Comparison of ENCODE assay signal across 8 cellular contexts in the genomic region with DNA sequence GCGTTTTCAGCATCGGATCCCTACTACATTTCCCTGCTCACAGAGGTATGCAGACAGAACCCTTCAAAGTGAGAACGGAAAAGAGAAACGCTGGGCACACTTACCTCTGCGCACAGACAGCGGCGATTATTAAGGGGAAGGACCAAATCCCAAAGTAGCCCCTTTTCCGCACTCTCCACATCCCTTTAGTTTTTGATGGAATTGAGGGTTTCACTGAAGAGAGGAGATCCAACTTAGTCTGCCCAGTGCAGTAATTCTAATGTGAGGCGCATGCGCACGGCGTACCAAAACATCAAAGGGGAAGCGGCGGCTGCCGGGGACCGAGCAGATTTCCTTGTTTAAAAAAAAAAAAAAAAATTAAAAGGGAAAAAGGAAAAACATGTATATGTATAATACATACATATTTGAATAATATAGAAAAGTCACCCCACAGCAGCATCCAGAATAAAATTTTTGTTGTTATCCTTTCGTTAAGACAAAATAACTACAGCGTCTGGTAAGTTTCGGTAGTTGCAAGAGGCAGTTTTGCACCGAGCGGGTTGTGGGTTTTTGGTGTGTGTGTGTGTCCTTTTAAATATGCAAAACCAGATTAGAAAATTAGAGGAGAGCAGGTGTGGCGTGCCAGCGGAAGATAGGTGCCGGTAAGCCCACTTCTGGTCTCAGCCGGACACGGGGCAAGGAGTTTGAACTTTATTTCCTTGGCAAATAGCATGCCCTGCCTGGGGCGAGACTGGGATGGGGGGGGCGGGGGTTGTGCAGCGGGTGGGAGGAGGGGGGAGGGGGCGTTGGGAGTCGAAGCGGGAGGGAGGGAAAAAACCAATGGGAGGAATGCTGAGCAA. TPM values are rescaled to one million over a fixed set of nuclear protein-coding genes. Genes with fewer than 3 reads are reported as not detected.
A peak's percentile ranks its signal among the peaks of the same experiment; 100 is the strongest.
DNase-seq lines count a peak whose midpoint lies in the region; ATAC-seq and TF ChIP-seq lines count a peak whose summit lies in the region.

TSS of gene GABRB2 (minus strand) at position 263 of the 839 bp plus-strand sequence. CDS start at position 181, 82 bp downstream.

- H3F3A ChIP-seq in DOHH2 (ENCODE audit: control insufficient read depth, insufficient read depth): no peaks in the 10 kb centered on the region
- no peaks in the 10 kb centered on the region for H3F3A ChIP-seq in SK-N-SH (replicated peaks; ENCODE audit: insufficient read depth)

- no peaks in the 10 kb centered on the region for H3K36me3 Mint-ChIP-seq in effector memory CD8-positive, alpha-beta T cell (ENCODE audit: insufficient read depth)
- no peaks in the 10 kb centered on the region for H3K36me3 Mint-ChIP-seq in memory B cell

- H3K9me3 ChIP-seq in DOHH2 (ENCODE audit: control insufficient read depth, insufficient read depth, low read length) (no peaks in the 10 kb centered on the region), SK-N-SH (no peaks in the 10 kb centered on the region), subcutaneous abdominal adipose tissue (ENCODE audit: control insufficient read depth in 5 of 5, low read length in 5 of 5) (no peaks in the 10 kb centered on the region)

- H3K4me3 ChIP-seq in DOHH2 (ENCODE audit: low read length) (peak within 1 kb of the TSS; percentile 87), SK-N-SH (ENCODE audit: low read depth in 2 of 2, low read length in 1 of 2) (peak within 1 kb of the TSS; percentile 47 to 53), subcutaneous abdominal adipose tissue (ENCODE audit: low read depth in 1 of 5, low read length in 5 of 5) (peak within 1 kb of the TSS; percentile 49 to 73 (median 59))

- H3K4me1 ChIP-seq in DOHH2 (ENCODE audit: control insufficient read depth, low read length) (peaks cover 26% of the 10 kb centered on the region), SK-N-SH (ENCODE audit: control insufficient read depth in 1 of 2, insufficient read depth in 2 of 2, low read depth in 1 of 2, low read length in 1 of 2) (peaks cover 0 to 3% of the 10 kb centered on the region in 2 experiments; a peak in 1 of 4 replicates), subcutaneous abdominal adipose tissue (ENCODE audit: control insufficient read depth in 5 of 5, insufficient read depth in 5 of 5, low read length in 5 of 5) (peaks cover 0 to 32% (median 28%) of the 10 kb centered on the region in 5 donors)

- POLR2A ChIA-PET in SK-N-SH (lab: Yijun Ruan, JAX): no interaction called here

- TF ChIP-seq EP300 in SK-N-SH (IDR thresholded peaks at IDR 0.05; ENCODE audit: borderline replicate concordance in 1 of 2, low read depth in 1 of 2, low read length in 1 of 2): no peak

- peak within 1 kb of the TSS; percentile 56 to 69 for H3K4me3 Mint-ChIP-seq in effector memory CD8-positive, alpha-beta T cell
- H3K4me3 Mint-ChIP-seq in memory B cell: peak within 1 kb of the TSS; percentile 75

- H3K36me3 ChIP-seq in DOHH2 (ENCODE audit: control insufficient read depth, low read length) (no peaks in the 10 kb centered on the region), SK-N-SH (replicated peaks in 1 of 2; ENCODE audit: control insufficient read depth in 1 of 2, insufficient read depth in 2 of 2, low read length in 1 of 2) (no peaks in the 10 kb centered on the region), subcutaneous abdominal adipose tissue (ENCODE audit: control insufficient read depth in 5 of 5, insufficient read depth in 5 of 5, low read length in 5 of 5) (no peaks in the 10 kb centered on the region)

- no peak for TF ChIP-seq RAD21 in SK-N-SH (IDR thresholded peaks at IDR 0.05; ENCODE audit: low read length)

- H3K4me2 ChIP-seq in DOHH2 (ENCODE audit: low read length) (peak within 1 kb of the TSS; percentile 85), SK-N-SH (peak within 1 kb of the TSS; percentile 73)

- CTCF ChIA-PET in SK-N-SH (lab: Yijun Ruan, JAX): interaction anchor here (1.0 to 2.5 kb wide), 2 partner anchors 1801 to 1824 kb away, joined by 3 to 16 read pairs; no protein-coding TSS in a partner anchor

- H4K20me1 ChIP-seq in DOHH2 (ENCODE audit: control insufficient read depth, insufficient read depth, low read depth, low read length) (no peaks in the 10 kb centered on the region), SK-N-SH (ENCODE audit: insufficient read depth) (no peaks in the 10 kb centered on the region)

- H3K79me2 ChIP-seq in DOHH2 (ENCODE audit: control insufficient read depth, low read length): peaks cover 12% of the 10 kb centered on the region
- H3K79me2 ChIP-seq in SK-N-SH (ENCODE audit: insufficient read depth): no peaks in the 10 kb centered on the region

- WGBS in SK-N-SH (ENCODE audit: low lambda C conversion rate): 4% methylated on average over 32 of the region's 32 CpGs

- peak within 1 kb of the TSS in 1 of 2 donors; percentile 75 for H3K27ac Mint-ChIP-seq in effector memory CD8-positive, alpha-beta T cell
- no peak within 1 kb of the TSS for H3K27ac Mint-ChIP-seq in memory B cell

- H3K27me3 Mint-ChIP-seq in effector memory CD8-positive, alpha-beta T cell: peaks cover 32 to 54% of the 10 kb centered on the region in 2 donors
- H3K27me3 Mint-ChIP-seq in memory B cell: peaks cover 26% of the 10 kb centered on the region

- ATAC-seq in GM19452 (IDR thresholded peaks at IDR 0.05; ENCODE audit: unreplicated experiment) (peak; percentile 70), HG03460 (IDR thresholded peaks at IDR 0.05; ENCODE audit: unreplicated experiment) (peak; percentile 64), memory B cell (ENCODE audit: low read depth) (peak; percentile 46)
- no peak for ATAC-seq in effector memory CD8-positive, alpha-beta T cell (replicated peaks)

- H3K27me3 ChIP-seq in DOHH2 (ENCODE audit: control insufficient read depth, low read length): no peaks in the 10 kb centered on the region
- peaks cover 32% of the 10 kb centered on the region for H3K27me3 ChIP-seq in SK-N-SH (ENCODE audit: insufficient read depth)
- H3K27me3 ChIP-seq in subcutaneous abdominal adipose tissue (ENCODE audit: control insufficient read depth in 5 of 5, insufficient read depth in 4 of 5, low read length in 5 of 5): peaks cover 26 to 40% (median 32%) of the 10 kb centered on the region in 5 donors

- H2AFZ ChIP-seq in SK-N-SH (ENCODE audit: low read depth): peak within 1 kb of the TSS; percentile 72; the same call in 1 of the 2 replicates

- H3K9me2 ChIP-seq in DOHH2 (replicated peaks; ENCODE audit: control insufficient read depth, low read length) (no peaks in the 10 kb centered on the region), SK-N-SH (no peaks in the 10 kb centered on the region)

- peaks cover 1 to 2% of the 10 kb centered on the region in 2 donors for H3K9me3 Mint-ChIP-seq in effector memory CD8-positive, alpha-beta T cell
- H3K9me3 Mint-ChIP-seq in memory B cell: no peaks in the 10 kb centered on the region

- TF ChIP-seq CTCF in DOHH2 (IDR thresholded peaks at IDR 0.05; ENCODE audit: low read depth, low read length, poor library complexity, severe bottlenecking) (no peak), SK-N-SH (IDR thresholded peaks at IDR 0.05) (no peak)

- peaks cover 0 to 2% of the 10 kb centered on the region in 2 donors for H3K4me1 Mint-ChIP-seq in effector memory CD8-positive, alpha-beta T cell (ENCODE audit: low read depth in 2 of 2)
- peaks cover 5% of the 10 kb centered on the region for H3K4me1 Mint-ChIP-seq in memory B cell

- DNase-seq in SK-N-SH: peak; percentile 65
- DNase-seq in effector memory CD8-positive, alpha-beta T cell: no peak
- DNase-seq in memory B cell (ENCODE audit: low spot score in 2 of 2): peak in 1 of 2 donors; percentile 7
- no peak for DNase-seq in activated CD4-positive, CD25-positive, alpha-beta regulatory T cell treated with anti-CD3 and anti-CD28 coated beads, Interleukin-2, amount 50 U/mL, for 72 hours

- H3K27ac ChIP-seq in DOHH2 (ENCODE audit: low read depth, low read length): peak within 1 kb of the TSS; percentile 40
- H3K27ac ChIP-seq in SK-N-SH (ENCODE audit: low read depth in 2 of 2, low read length in 1 of 2): no peak within 1 kb of the TSS
- no peak within 1 kb of the TSS for H3K27ac ChIP-seq in subcutaneous abdominal adipose tissue (ENCODE audit: low read depth, low read length)

- H3K9ac ChIP-seq in SK-N-SH (no peak within 1 kb of the TSS), subcutaneous abdominal adipose tissue (ENCODE audit: low read length in 5 of 5) (no peak within 1 kb of the TSS)

TF ChIP-seq in SK-N-SH, 30 proteins besides CTCF, POLR2A, EP300 and RAD21:
- TF ChIP-seq NRF1 (IDR thresholded peaks at IDR 0.05; ENCODE audit: low read depth, low read length) (peak; percentile 73), MXI1 (IDR thresholded peaks at IDR 0.05; ENCODE audit: low read depth, low read length) (no peak)
TF ChIP-seq in SK-N-SH: peak in this region for 1.

RNA-seq across cellular contexts. Expression of gene GABRB2, which starts in this region (rescaled TPM):
- polyA plus RNA-seq in SK-N-SH (2012; rRNA removed): not detected in 2 replicates
- not detected in 2 replicates for polyA plus RNA-seq in SK-N-SH (2012; cell fraction: cytosol; rRNA removed)
- polyA plus RNA-seq in SK-N-SH (2012; cell fraction: nucleus; rRNA removed): not detected in 2 replicates

Comparison
In these comparisons a context has a peak if more than half of its experiments do, and no peak if none do; other contexts are left out.
1. Peak in DNase-seq, H3K4me3 ChIP-seq and H3K4me2 ChIP-seq in SK-N-SH; RNA of the gene not detected or under 1 TPM.